In genomic region chr18:24600076-24600654, GRCh38 we compare ENCODE assay signal across 8 cellular contexts.
A peak's percentile ranks its signal among the peaks of the same experiment; 100 is the strongest.
DNase-seq lines count a peak whose midpoint lies in the region; ATAC-seq and TF ChIP-seq lines count a peak whose summit lies in the region.

No MANE protein-coding gene starts in this region.

- POLR2A ChIA-PET in AG04450 (lab: Yijun Ruan, JAX): no interaction called here

- no peaks in the 10 kb centered on the region for H3K4me1 ChIP-seq in tibial nerve

- H3K27me3 ChIP-seq in AG04450 (ENCODE audit: control insufficient read depth, insufficient read depth, low read length): peaks cover 2% of the 10 kb centered on the region
- no peaks in the 10 kb centered on the region for H3K27me3 ChIP-seq in tibial nerve

- H3K36me3 ChIP-seq in tibial nerve: no peaks in the 10 kb centered on the region

- H3K4me3 ChIP-seq in AG04450 (ENCODE audit: low read depth, low read length) (no peak overlapping the region), tibial nerve (no peak overlapping the region)

- ATAC-seq in HG03175 (IDR thresholded peaks at IDR 0.05; ENCODE audit: unreplicated experiment) (no peak), HG03469 (IDR thresholded peaks at IDR 0.05; ENCODE audit: unreplicated experiment) (no peak)

- H3K27ac ChIP-seq in AG04450 (ENCODE audit: low read depth, low read length): no peak overlapping the region
- H3K27ac ChIP-seq in tibial nerve: no peak overlapping the region

- no peak for TF ChIP-seq EP300 in tibial nerve (IDR thresholded peaks at IDR 0.05)

- TF ChIP-seq CTCF in AG04450 (IDR thresholded peaks at IDR 0.05; ENCODE audit: low read depth, low read length) (peak; percentile 63), GM12873 (IDR thresholded peaks at IDR 0.05; ENCODE audit: insufficient read depth, low read depth, low read length, missing control alignments) (peak; percentile 49), tibial nerve (IDR thresholded peaks at IDR 0.05) (peak; percentile 11 to 51 (median 43))

- WGBS in tibial nerve, 2 donors: 21 to 24% methylated on average over 6 of the region's 6 CpGs

- H3K9me3 ChIP-seq in AG04450 (ENCODE audit: control insufficient read depth, insufficient read depth, low read length) (no peaks in the 10 kb centered on the region), tibial nerve (no peaks in the 10 kb centered on the region)

- DNase-seq in AG04450 (ENCODE audit: low read depth, low spot score) (peak; percentile 10), NCI-H1930 (lab: John Stamatoyannopoulos, UW) (peak; percentile 45 to 77), amniotic epithelial cell (ENCODE audit: low read depth) (peak; percentile 50), iPS-NIHi7 (ENCODE audit: extremely low spot score) (peak; percentile 62), tibial nerve (ENCODE audit: low spot score in 2 of 2) (peak in 1 of 2 donors; percentile 62)

- CTCF ChIA-PET in AG04450 (lab: Charles Lee): interaction anchor here (0.6 to 7.2 kb wide), 10 partner anchors 23 to 1298 kb away, joined by 3 to 115 read pairs (median 3); no protein-coding TSS in a partner anchor

- no peak for TF ChIP-seq POLR2A in tibial nerve (IDR thresholded peaks at IDR 0.05)
